8 cellular contexts compared by ENCODE assay signal in genomic region chr20:60422848-60423247, GRCh38.
"Had no signal": no experiment of that assay in that cellular context is flagged by ENCODE, and none has a peak within 500 bp of the region (broad histone marks: within the 10 kb centered on the region; RNA-seq: fewer than 3 reads in every experiment).

No MANE protein-coding gene starts in this region.

- H3K4me3 ChIP-seq: GM12878 had no signal

- DNase-seq: GDM1, GF-D8 had no signal

- FAIRE-seq: G401.6, GM12878, GM12891, GM12892, GM18507, GM19239 had no signal

- ATAC-seq: GM12878 had no signal
